Comparison of ENCODE assay signal across 17 cellular contexts in the genomic region with DNA sequence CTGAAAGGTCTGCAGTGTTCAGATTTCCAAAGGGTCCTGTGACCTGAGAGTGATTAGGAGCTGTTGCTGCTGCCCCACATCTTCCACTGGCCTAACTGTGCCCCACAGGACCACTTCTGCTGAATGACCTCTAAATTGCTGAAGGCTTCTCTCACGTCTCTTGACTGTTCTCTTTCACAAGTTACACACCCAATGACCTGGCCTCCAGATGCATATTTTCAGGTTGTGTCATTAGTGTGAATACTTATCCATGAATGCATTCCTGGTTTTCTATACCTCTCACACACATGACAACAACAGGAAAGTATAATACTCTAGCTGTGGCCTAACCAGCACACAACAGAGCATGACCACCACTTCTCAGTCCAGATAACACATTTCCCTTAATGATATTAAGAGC. TPM values are rescaled to one million over a fixed set of nuclear protein-coding genes. Genes with fewer than 3 reads are reported as not detected.
DNase-seq lines count a peak whose midpoint lies in the region; ATAC-seq and TF ChIP-seq lines count a peak whose summit lies in the region.
"Had no signal": no experiment of that assay in that cellular context is flagged by ENCODE, and none has a peak within 500 bp of the region (broad histone marks: within the 10 kb centered on the region; RNA-seq: fewer than 3 reads in every experiment).

No MANE protein-coding gene starts in this region.

- peaks cover 7% of the 10 kb centered on the region for H3K36me3 ChIP-seq in GM23338 (ENCODE audit: insufficient read depth)

- intact Hi-C loops in posterior vena cava (cut with DNase I): loop anchor here (10.0 kb wide), 1 partner anchor 50 kb away; no protein-coding TSS in a partner anchor

- H3K36me3 Mint-ChIP-seq in GM23338 (ENCODE audit: low read depth): peaks cover 26% of the 10 kb centered on the region

- no peak overlapping the region for H2AFZ ChIP-seq in GM23338

- no peak overlapping the region for H3K27ac ChIP-seq in GM23338 (ENCODE audit: low read depth)
- H3K27ac ChIP-seq: heart left ventricle, neutrophil had no signal

- H3K4me1 Mint-ChIP-seq in GM23338: 0 out of 3 replicates have a peak, but pooled peaks cover 2% of the 10 kb centered on the region

- H3K9me3 Mint-ChIP-seq in GM23338: no peaks in the 10 kb centered on the region
- H3K9me3 Mint-ChIP-seq: T-helper 2 cell treated with Interferon-gamma antibody and Interleukin-4, amounts not matched to agents 5 μg/mL and 100 μg/mL, for 36 hours had no signal

- H4K20me1 ChIP-seq in GM23338 (replicated peaks; ENCODE audit: insufficient read depth): peaks cover 51% of the 10 kb centered on the region

- in situ Hi-C loops in G401 (cut with HindIII; ENCODE audit: low sequenced_read_pairs): no loop called here

- TF ChIP-seq CTCF in epithelial cell of esophagus (IDR thresholded peaks at IDR 0.05; ENCODE audit: insufficient read depth, low read depth, low read length, missing control alignments): no peak
- no peak for TF ChIP-seq CTCF in GM23338 (conservative IDR thresholded peaks at IDR 0.05; ENCODE audit: low read depth in 2 of 2)

- H3K4me3 ChIP-seq in epithelial cell of esophagus (ENCODE audit: low read length) (no peak overlapping the region), GM23338 (no peak overlapping the region)
- H3K4me3 ChIP-seq: heart left ventricle had no signal

- ATAC-seq in HG02870 (IDR thresholded peaks at IDR 0.05; ENCODE audit: unreplicated experiment): no peak
- ATAC-seq in GM23338: no peak
- ATAC-seq: heart left ventricle had no signal

- no peaks in the 10 kb centered on the region for H3K27me3 Mint-ChIP-seq in GM23338 (ENCODE audit: insufficient read depth, low read depth, poor library complexity)

- no peaks in the 10 kb centered on the region for H3K27me3 ChIP-seq in GM23338 (ENCODE audit: insufficient read depth)
- H3K27me3 ChIP-seq: heart left ventricle, neutrophil had no signal

- no peak overlapping the region for H3K4me3 Mint-ChIP-seq in GM23338
- H3K4me3 Mint-ChIP-seq: T-helper 2 cell treated with Interferon-gamma antibody and Interleukin-4, amounts not matched to agents 5 μg/mL and 100 μg/mL, for 36 hours had no signal

- H3F3A ChIP-seq in GM23338 (replicated peaks; ENCODE audit: low read depth): no peaks in the 10 kb centered on the region; the same call in 1 of the 2 replicates

- H3K27ac Mint-ChIP-seq in GM23338: no peak overlapping the region
- H3K27ac Mint-ChIP-seq: T-helper 2 cell treated with Interferon-gamma antibody and Interleukin-4, amounts not matched to agents 5 μg/mL and 100 μg/mL, for 36 hours had no signal

- no peaks in the 10 kb centered on the region for H3K4me1 ChIP-seq in GM23338 (ENCODE audit: insufficient read depth)

- H3K9me2 ChIP-seq in GM23338 (ENCODE audit: insufficient read depth): no peaks in the 10 kb centered on the region

- DNase-seq in EL (peak; percentile 88), RPMI7951 (ENCODE audit: low read depth) (peak; percentile 19), epithelial cell of esophagus (ENCODE audit: low read depth) (peak; percentile 88), posterior vena cava (ENCODE audit: low spot score) (peak; percentile 13), OCI-M1 (lab: John Stamatoyannopoulos, UW) (no peak), G401 (ENCODE audit: low spot score) (no peak), GM23338 (ENCODE audit: low spot score) (no peak)
- DNase-seq: activated naive CD4-positive, alpha-beta T cell treated with Interleukin-2 at 50 U/mL for 16 hours; dermis blood vessel endothelial cell; heart left ventricle; KG1; NCI-H2029 treated with DMSO at 0.1 percent for 48 hours; stimulated activated CD4-positive, alpha-beta T cell treated with anti-CD3 and anti-CD28 coated beads, Interleukin-4, amount 100 ng/mL, for 1 hour; stimulated activated naive CD4-positive, alpha-beta T cell treated with Interleukin-2 at 50 U/mL for 16 hours had no signal

- H3K79me2 ChIP-seq in GM23338 (replicated peaks; ENCODE audit: insufficient read depth): peaks cover 93% of the 10 kb centered on the region

- H3K4me2 ChIP-seq in GM23338: no peak overlapping the region

TF ChIP-seq in GM23338, 12 proteins besides CTCF, POLR2A, EP300 and RAD21 (continues in another document):
- no peak for TF ChIP-seq CREB1 (CRISPR knock-in tag; IDR thresholded peaks at IDR 0.05; ENCODE audit: low read depth)
- no peak for TF ChIP-seq STAT1 (IDR thresholded peaks at IDR 0.05; ENCODE audit: unreplicated experiment)
- no peak for TF ChIP-seq ZNF331 (CRISPR knock-in tag; IDR thresholded peaks at IDR 0.05; ENCODE audit: low read depth)
- TF ChIP-seq, protein P1, sequence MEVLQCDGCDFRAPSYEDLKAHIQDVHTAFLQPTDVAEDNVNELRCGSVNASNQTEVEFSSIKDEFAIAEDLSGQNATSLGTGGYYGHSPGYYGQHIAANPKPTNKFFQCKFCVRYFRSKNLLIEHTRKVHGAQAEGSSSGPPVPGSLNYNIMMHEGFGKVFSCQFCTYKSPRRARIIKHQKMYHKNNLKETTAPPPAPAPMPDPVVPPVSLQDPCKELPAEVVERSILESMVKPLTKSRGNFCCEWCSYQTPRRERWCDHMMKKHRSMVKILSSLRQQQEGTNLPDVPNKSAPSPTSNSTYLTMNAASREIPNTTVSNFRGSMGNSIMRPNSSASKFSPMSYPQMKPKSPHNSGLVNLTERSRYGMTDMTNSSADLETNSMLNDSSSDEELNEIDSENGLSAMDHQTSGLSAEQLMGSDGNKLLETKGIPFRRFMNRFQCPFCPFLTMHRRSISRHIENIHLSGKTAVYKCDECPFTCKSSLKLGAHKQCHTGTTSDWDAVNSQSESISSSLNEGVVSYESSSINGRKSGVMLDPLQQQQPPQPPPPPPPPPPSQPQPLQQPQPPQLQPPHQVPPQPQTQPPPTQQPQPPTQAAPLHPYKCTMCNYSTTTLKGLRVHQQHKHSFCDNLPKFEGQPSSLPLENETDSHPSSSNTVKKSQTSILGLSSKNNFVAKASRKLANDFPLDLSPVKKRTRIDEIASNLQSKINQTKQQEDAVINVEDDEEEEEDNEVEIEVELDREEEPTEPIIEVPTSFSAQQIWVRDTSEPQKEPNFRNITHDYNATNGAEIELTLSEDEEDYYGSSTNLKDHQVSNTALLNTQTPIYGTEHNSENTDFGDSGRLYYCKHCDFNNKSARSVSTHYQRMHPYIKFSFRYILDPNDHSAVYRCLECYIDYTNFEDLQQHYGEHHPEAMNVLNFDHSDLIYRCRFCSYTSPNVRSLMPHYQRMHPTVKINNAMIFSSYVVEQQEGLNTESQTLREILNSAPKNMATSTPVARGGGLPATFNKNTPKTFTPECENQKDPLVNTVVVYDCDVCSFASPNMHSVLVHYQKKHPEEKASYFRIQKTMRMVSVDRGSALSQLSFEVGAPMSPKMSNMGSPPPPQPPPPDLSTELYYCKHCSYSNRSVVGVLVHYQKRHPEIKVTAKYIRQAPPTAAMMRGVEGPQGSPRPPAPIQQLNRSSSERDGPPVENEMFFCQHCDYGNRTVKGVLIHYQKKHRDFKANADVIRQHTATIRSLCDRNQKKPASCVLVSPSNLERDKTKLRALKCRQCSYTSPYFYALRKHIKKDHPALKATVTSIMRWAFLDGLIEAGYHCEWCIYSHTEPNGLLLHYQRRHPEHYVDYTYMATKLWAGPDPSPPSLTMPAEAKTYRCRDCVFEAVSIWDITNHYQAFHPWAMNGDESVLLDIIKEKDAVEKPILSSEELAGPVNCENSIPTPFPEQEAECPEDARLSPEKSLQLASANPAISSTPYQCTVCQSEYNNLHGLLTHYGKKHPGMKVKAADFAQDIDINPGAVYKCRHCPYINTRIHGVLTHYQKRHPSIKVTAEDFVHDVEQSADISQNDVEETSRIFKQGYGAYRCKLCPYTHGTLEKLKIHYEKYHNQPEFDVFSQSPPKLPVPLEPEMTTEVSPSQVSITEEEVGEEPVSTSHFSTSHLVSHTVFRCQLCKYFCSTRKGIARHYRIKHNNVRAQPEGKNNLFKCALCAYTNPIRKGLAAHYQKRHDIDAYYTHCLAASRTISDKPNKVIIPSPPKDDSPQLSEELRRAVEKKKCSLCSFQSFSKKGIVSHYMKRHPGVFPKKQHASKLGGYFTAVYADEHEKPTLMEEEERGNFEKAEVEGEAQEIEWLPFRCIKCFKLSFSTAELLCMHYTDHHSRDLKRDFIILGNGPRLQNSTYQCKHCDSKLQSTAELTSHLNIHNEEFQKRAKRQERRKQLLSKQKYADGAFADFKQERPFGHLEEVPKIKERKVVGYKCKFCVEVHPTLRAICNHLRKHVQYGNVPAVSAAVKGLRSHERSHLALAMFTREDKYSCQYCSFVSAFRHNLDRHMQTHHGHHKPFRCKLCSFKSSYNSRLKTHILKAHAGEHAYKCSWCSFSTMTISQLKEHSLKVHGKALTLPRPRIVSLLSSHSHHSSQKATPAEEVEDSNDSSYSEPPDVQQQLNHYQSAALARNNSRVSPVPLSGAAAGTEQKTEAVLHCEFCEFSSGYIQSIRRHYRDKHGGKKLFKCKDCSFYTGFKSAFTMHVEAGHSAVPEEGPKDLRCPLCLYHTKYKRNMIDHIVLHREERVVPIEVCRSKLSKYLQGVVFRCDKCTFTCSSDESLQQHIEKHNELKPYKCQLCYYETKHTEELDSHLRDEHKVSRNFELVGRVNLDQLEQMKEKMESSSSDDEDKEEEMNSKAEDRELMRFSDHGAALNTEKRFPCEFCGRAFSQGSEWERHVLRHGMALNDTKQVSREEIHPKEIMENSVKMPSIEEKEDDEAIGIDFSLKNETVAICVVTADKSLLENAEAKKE (CRISPR knock-in tag; IDR thresholded peaks at IDR 0.05): no peak
- no peak for TF ChIP-seq ZNF114 (CRISPR knock-in tag; IDR thresholded peaks at IDR 0.05)
- TF ChIP-seq, protein P2, sequence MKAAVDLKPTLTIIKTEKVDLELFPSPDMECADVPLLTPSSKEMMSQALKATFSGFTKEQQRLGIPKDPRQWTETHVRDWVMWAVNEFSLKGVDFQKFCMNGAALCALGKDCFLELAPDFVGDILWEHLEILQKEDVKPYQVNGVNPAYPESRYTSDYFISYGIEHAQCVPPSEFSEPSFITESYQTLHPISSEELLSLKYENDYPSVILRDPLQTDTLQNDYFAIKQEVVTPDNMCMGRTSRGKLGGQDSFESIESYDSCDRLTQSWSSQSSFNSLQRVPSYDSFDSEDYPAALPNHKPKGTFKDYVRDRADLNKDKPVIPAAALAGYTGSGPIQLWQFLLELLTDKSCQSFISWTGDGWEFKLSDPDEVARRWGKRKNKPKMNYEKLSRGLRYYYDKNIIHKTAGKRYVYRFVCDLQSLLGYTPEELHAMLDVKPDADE (IDR thresholded peaks at IDR 0.05): no peak

RNA-seq across cellular contexts. Expression of gene PRR14L, which starts 15.4 kb away (rescaled TPM):
- 8.4 TPM in 2 replicates for total RNA-seq in RPMI7951 (2014; rRNA removed; shearing (Covaris generic))
- total RNA-seq in posterior vena cava: 10 to 100 TPM; 33.6 to 36.7 TPM
- 3.9 and 5.3 TPM in 2 replicates for total RNA-seq in G401 (2014; rRNA removed; shearing (Covaris generic))
- 43.4 and 54.0 TPM in 2 replicates for total RNA-seq in GM23338 (2014; rRNA removed; shearing (Covaris generic))
- polyA plus RNA-seq in GM23338 (2016; fragmentation: Nextera tagmentation; extraction: Ambion mirVana): 44.3 and 46.3 TPM in 2 replicates

RNA-seq across cellular contexts. Expression of gene DEPDC5, which starts 19.3 kb away (rescaled TPM):
- 6.1 and 7.8 TPM in 2 replicates for total RNA-seq in RPMI7951 (2014; rRNA removed; shearing (Covaris generic))
- 10 to 100 TPM; 20.2 to 25.4 TPM for total RNA-seq in posterior vena cava
- total RNA-seq in G401 (2014; rRNA removed; shearing (Covaris generic)): 12.9 and 15.6 TPM in 2 replicates
- 19.7 and 30.1 TPM in 2 replicates for total RNA-seq in GM23338 (2014; rRNA removed; shearing (Covaris generic))
- polyA plus RNA-seq in GM23338 (2016; fragmentation: Nextera tagmentation; extraction: Ambion mirVana): 18.7 and 21.1 TPM in 2 replicates

Comparison
In these comparisons a context has a peak if more than half of its experiments do, and no peak if none do; other contexts are left out.
1. DNase-seq: peak in EL (single experiment), RPMI7951 (single experiment), epithelial cell of esophagus (single experiment) and posterior vena cava (single experiment); none in OCI-M1 (single experiment), G401 (single experiment) and GM23338 (single experiment).